In genomic region chr3:70737656-70738309, GRCh38 we compare ENCODE assay signal across 18 cellular contexts.
A peak's percentile ranks its signal among the peaks of the same experiment; 100 is the strongest.
DNase-seq lines count a peak whose midpoint lies in the region; ATAC-seq, FAIRE-seq and TF ChIP-seq lines count a peak whose summit lies in the region.
"Had no signal": no experiment of that assay in that cellular context is flagged by ENCODE, and none has a peak within 500 bp of the region (broad histone marks: within the 10 kb centered on the region; RNA-seq: fewer than 3 reads in every experiment).

No MANE protein-coding gene starts in this region.

- no peak overlapping the region for H3K9ac ChIP-seq in H1 (replicated peaks in 1 of 4; ENCODE audit: extremely low read depth in 1 of 4, low read depth in 3 of 4, low read length in 3 of 4)

- H4K20me1 ChIP-seq in H1 (replicated peaks in 1 of 2; ENCODE audit: control insufficient read depth in 1 of 2, insufficient read depth in 2 of 2, low read length in 2 of 2): no peaks in the 10 kb centered on the region

- TF ChIP-seq CTCF in H1 (IDR thresholded peaks at IDR 0.05; ENCODE audit: control extremely low read depth in 1 of 3, insufficient read depth in 1 of 3, low read depth in 1 of 3, low read length in 3 of 3) (no peak), progenitor cell of endocrine pancreas (IDR thresholded peaks at IDR 0.05; ENCODE audit: unreplicated experiment) (no peak)

- H2AK5ac ChIP-seq in H1 (ENCODE audit: low read depth, low read length): no peak overlapping the region

- H3K4me3 Mint-ChIP-seq in progenitor cell of endocrine pancreas (ENCODE audit: low read depth): no peak overlapping the region
- H3K4me3 Mint-ChIP-seq: activated T-cell treated with anti-CD3 and anti-CD28 coated beads, Interleukin-2, amount 50 U/mL, for 4 hours had no signal

- in situ Hi-C loops in KBM-7 (cut with MboI; ENCODE audit: low pct_unique_long_range_greater_than_20kb, low sequenced_read_pairs): no loop called here

- TF ChIP-seq POLR2A in H1 (IDR thresholded peaks at IDR 0.05; ENCODE audit: control extremely low read depth in 1 of 2, low read depth in 2 of 2, low read length in 2 of 2): no peak

- no peaks in the 10 kb centered on the region for H3K27me3 Mint-ChIP-seq in progenitor cell of endocrine pancreas

- no peaks in the 10 kb centered on the region for H3K79me1 ChIP-seq in H1 (ENCODE audit: low read depth, low read length)

- H2BK12ac ChIP-seq in H1 (ENCODE audit: low read depth, low read length): no peak overlapping the region

- H3K4me1 ChIP-seq in H1 (replicated peaks in 1 of 4; ENCODE audit: control insufficient read depth in 3 of 4, insufficient read depth in 4 of 4, low read length in 3 of 4): peaks cover 0 to 2% (median 0%) of the 10 kb centered on the region in 4 experiments; a peak in 1 of 7 replicates
- H3K4me1 ChIP-seq: esophagus squamous epithelium had no signal

- H3K9me3 Mint-ChIP-seq in progenitor cell of endocrine pancreas (ENCODE audit: low read depth): no peaks in the 10 kb centered on the region
- H3K9me3 Mint-ChIP-seq: activated T-cell treated with anti-CD3 and anti-CD28 coated beads, Interleukin-2, amount 50 U/mL, for 4 hours had no signal

- H3K27ac ChIP-seq in H1 (ENCODE audit: low read depth, low read length): no peak overlapping the region
- H3K27ac ChIP-seq: C4-2B, esophagus squamous epithelium, tibial nerve had no signal

- no peak overlapping the region for H2BK15ac ChIP-seq in H1 (ENCODE audit: low read length)

- no peak overlapping the region for H3K14ac ChIP-seq in H1 (ENCODE audit: insufficient read length)

- no peaks in the 10 kb centered on the region for H3K36me3 ChIP-seq in H1 (ENCODE audit: control insufficient read depth in 2 of 4, insufficient read depth in 4 of 4, low read length in 3 of 4)
- H3K36me3 ChIP-seq: esophagus squamous epithelium, tibial nerve had no signal

- no peak overlapping the region for H3K4ac ChIP-seq in H1 (replicated peaks; ENCODE audit: insufficient read length, low read depth, low read length)

- WGBS in H1 (ENCODE audit: extremely low coverage in 1 of 2, insufficient coverage in 1 of 2, insufficient read length in 1 of 2, insufficient replicate concordance in 2 of 2, low coverage in 1 of 2, low lambda C conversion rate in 2 of 2, missing lambda C conversion rate in 1 of 2), 2 experiments: 58% methylated on average over 2 of the region's 2 CpGs; no CpG with 5 or more reads in 1 of the 2 experiments

- no peak overlapping the region for H3K56ac ChIP-seq in H1 (replicated peaks; ENCODE audit: insufficient read length, low read depth, low read length)

- no peak for TF ChIP-seq RAD21 in H1 (IDR thresholded peaks at IDR 0.05 in 1 of 2, conservative IDR thresholded peaks at IDR 0.05 in 1 of 2; ENCODE audit: low read depth in 2 of 2, low read length in 2 of 2)

- H2AFZ ChIP-seq in H1 (ENCODE audit: low read length): 0 out of 2 replicates have a peak overlapping the region, but pooled peaks have one; percentile 26

- H4K8ac ChIP-seq in H1 (ENCODE audit: extremely low read depth, insufficient read depth, low read length): no peak overlapping the region

- no peak overlapping the region for H2BK5ac ChIP-seq in H1 (ENCODE audit: low read depth, low read length)

- H3K18ac ChIP-seq in H1 (ENCODE audit: extremely low read depth, low read length): no peak overlapping the region

- no peak for ATAC-seq in HG02870 (IDR thresholded peaks at IDR 0.05; ENCODE audit: unreplicated experiment)
- ATAC-seq: activated T-cell treated with anti-CD3 and anti-CD28 coated beads, Interleukin-2, amount 50 U/mL, for 4 hours had no signal

- no peaks in the 10 kb centered on the region for H3K79me2 ChIP-seq in H1 (ENCODE audit: control insufficient read depth in 1 of 2, insufficient read depth in 2 of 2, low read length in 2 of 2)

- peaks cover 21% of the 10 kb centered on the region for H3K4me1 Mint-ChIP-seq in progenitor cell of endocrine pancreas (ENCODE audit: low read depth)

- no peak overlapping the region for H4K5ac ChIP-seq in H1 (ENCODE audit: insufficient read length, low read depth, low read length)

- POLR2A ChIA-PET in H1 (lab: Charles Lee; ENCODE audit: partially characterized antibody): no interaction called here

- no peak overlapping the region for H2BK20ac ChIP-seq in H1 (ENCODE audit: low read length)

- H3K36me3 Mint-ChIP-seq in progenitor cell of endocrine pancreas (ENCODE audit: insufficient read depth): no peaks in the 10 kb centered on the region

- H3K23me2 ChIP-seq in H1 (ENCODE audit: low read depth, low read length): no peaks in the 10 kb centered on the region

- no peak overlapping the region for H3K23ac ChIP-seq in H1 (ENCODE audit: insufficient read length)

- no peak overlapping the region for H3K4me2 ChIP-seq in H1 (ENCODE audit: insufficient read depth in 1 of 2, low read depth in 2 of 2, low read length in 2 of 2)

- H3K27me3 ChIP-seq in H1 (replicated peaks in 1 of 4; ENCODE audit: control insufficient read depth in 3 of 4, extremely low read depth in 1 of 4, insufficient read depth in 3 of 4, low read length in 3 of 4): no peaks in the 10 kb centered on the region
- H3K27me3 ChIP-seq: esophagus squamous epithelium, tibial nerve had no signal

- no peak for FAIRE-seq in H1 (lab: Jason Lieb, UNC)
- FAIRE-seq: GM12892 had no signal

- no peak overlapping the region for H3K4me3 ChIP-seq in H1 (ENCODE audit: extremely low read depth in 1 of 4, insufficient read depth in 2 of 4, low read depth in 3 of 4, low read length in 4 of 4)
- H3K4me3 ChIP-seq: esophagus squamous epithelium, lung, tibial nerve had no signal

- H3K9me3 ChIP-seq in H1 (ENCODE audit: insufficient read depth in 2 of 2, low read depth in 1 of 2, low read length in 1 of 2): no peaks in the 10 kb centered on the region
- H3K9me3 ChIP-seq: esophagus squamous epithelium, tibial nerve had no signal

- no peak for TF ChIP-seq EP300 in H1 (IDR thresholded peaks at IDR 0.05; ENCODE audit: borderline replicate concordance in 1 of 2, low read depth in 2 of 2, low read length in 2 of 2)

- peak; percentile 3 for DNase-seq in KBM-7
- peak; percentile 69 for DNase-seq in NCI-H510A treated with DMSO at 0.1 percent for 48 hours (lab: John Stamatoyannopoulos, UW)
- no peak for DNase-seq in H1 (ENCODE audit: low read depth in 1 of 2, low spot score in 2 of 2)
- DNase-seq in progenitor cell of endocrine pancreas (ENCODE audit: low spot score, unreplicated experiment): no peak
- DNase-seq in stimulated activated CD4-positive, alpha-beta T cell treated with anti-CD3 and anti-CD28 coated beads, Interleukin-4, amount 100 ng/mL, for 1 hour: no peak
- no peak for DNase-seq in A172 (ENCODE audit: low spot score)
- DNase-seq: activated CD4-positive, alpha-beta T cell treated with anti-CD3 and anti-CD28 coated beads for 48 hours; activated T-cell treated with anti-CD3 and anti-CD28 coated beads, Interleukin-2, amount 50 U/mL, for 4 hours; esophagus squamous epithelium; MM.1S; NCI-H82; right cardiac atrium; stimulated activated CD4-positive, alpha-beta T cell treated with anti-CD3 and anti-CD28 coated beads, Interleukin-4, amount 100 ng/mL, for 24 hours had no signal

- no peak overlapping the region for H2BK120ac ChIP-seq in H1 (replicated peaks; ENCODE audit: low read depth, low read length)

- no peak overlapping the region for H4K91ac ChIP-seq in H1 (replicated peaks; ENCODE audit: insufficient read length, low read length)

- CTCF ChIA-PET in H1 (lab: Charles Lee; ENCODE audit: partially characterized antibody): no interaction called here

- peak overlapping the region; percentile 84 for H3K27ac Mint-ChIP-seq in progenitor cell of endocrine pancreas

TF ChIP-seq in H1, 55 proteins besides CTCF, POLR2A, EP300 and RAD21:
- TF ChIP-seq SAP30 (IDR thresholded peaks at IDR 0.05; ENCODE audit: insufficient read depth, insufficient replicate concordance, low read length) (no peak), TCF12 (IDR thresholded peaks at IDR 0.05; ENCODE audit: low read depth, low read length) (no peak), ATF3 (IDR thresholded peaks at IDR 0.05; ENCODE audit: insufficient read depth, low read depth, low read length) (no peak), CEBPB (IDR thresholded peaks at IDR 0.05; ENCODE audit: low read depth, low read length) (no peak), MAFK (IDR thresholded peaks at IDR 0.05; ENCODE audit: low read depth, low read length) (no peak), RNF2 (IDR thresholded peaks at IDR 0.05; ENCODE audit: borderline replicate concordance, low read depth, low read length, missing control alignments, poor library complexity, severe bottlenecking) (no peak), CBX5 (IDR thresholded peaks at IDR 0.05; ENCODE audit: low read depth, low read length) (no peak), SP1 (IDR thresholded peaks at IDR 0.05; ENCODE audit: low read depth, low read length) (no peak)
TF ChIP-seq in H1: peak in this region for 0.

Comparison
In these comparisons a context has a peak if more than half of its experiments do, and no peak if none do; other contexts are left out.
1. DNase-seq: peak in KBM-7 (single experiment) and NCI-H510A treated with DMSO at 0.1 percent for 48 hours (single experiment); none in H1 (0 of 2), progenitor cell of endocrine pancreas (single experiment), stimulated activated CD4-positive, alpha-beta T cell treated with anti-CD3 and anti-CD28 coated beads, Interleukin-4, amount 100 ng/mL, for 1 hour (single experiment) and A172 (single experiment).